8 cellular contexts compared by ENCODE assay signal in the genomic region with DNA sequence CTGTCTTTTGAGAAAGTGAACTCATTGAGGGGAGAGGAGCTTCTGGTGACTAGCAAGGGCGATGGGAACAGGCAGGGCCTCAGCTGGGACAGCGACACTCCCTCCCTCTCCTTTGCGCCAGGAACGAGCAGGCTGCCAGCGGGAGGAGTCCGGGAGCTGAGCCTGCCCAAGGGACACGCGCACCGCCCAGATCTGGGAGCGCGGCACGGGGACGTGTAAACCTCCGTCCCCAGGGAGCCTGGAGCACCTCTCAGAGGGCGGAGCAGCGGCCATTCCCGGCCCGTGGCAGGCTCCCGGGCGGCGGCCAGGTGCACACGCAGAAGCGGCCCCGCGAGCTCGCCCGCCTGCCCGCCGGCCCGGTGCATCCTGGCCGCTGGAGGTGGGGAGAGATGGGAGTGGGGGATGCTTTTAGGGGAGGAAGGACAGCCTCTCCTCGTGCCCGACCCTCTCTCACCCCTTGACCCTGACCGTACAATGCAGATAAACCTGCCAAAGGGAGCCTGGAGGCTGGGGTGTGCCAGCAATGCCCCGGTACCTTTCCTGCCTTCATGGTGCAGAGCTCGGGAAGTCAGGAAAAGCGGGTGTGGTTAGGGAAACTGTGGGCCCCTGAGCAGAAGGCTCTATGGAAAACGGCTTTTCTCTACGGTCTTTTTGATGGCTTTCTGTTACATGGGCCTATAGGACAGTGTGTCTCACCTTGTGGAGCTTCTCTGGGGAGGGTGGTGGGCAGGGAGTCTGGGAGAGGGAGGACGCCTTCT. TPM values are rescaled to one million over a fixed set of nuclear protein-coding genes. Genes with fewer than 3 reads are reported as not detected.
DNase-seq lines count a peak whose midpoint lies in the region; ATAC-seq lines count a peak whose summit lies in the region.

No MANE protein-coding gene starts in this region.

- H3K9ac ChIP-seq in ES-I3 (ENCODE audit: low read depth, low read length): peak overlapping the region; percentile 50; the same call in 1 of the 2 replicates

- H3K4me1 ChIP-seq in ES-I3 (ENCODE audit: insufficient read depth, low read length): peaks cover 4% of the 10 kb centered on the region

- DNase-seq in NCI-H82 (lab: John Stamatoyannopoulos, UW) (peak; percentile 81), Right ventricle myocardium inferior (ENCODE audit: missing footprints) (peak; percentile 88), pons (ENCODE audit: low spot score) (peak; percentile 52), CD1c-positive myeloid dendritic cell (ENCODE audit: extremely low spot score) (no peak), SIG-M5 treated with dmso at 0.1 percent for 504 hours (lab: John Stamatoyannopoulos, UW; ENCODE audit: unreplicated experiment) (no peak), A172 (ENCODE audit: low spot score) (no peak)

- no peaks in the 10 kb centered on the region for H3K9me3 ChIP-seq in ES-I3 (ENCODE audit: control insufficient read depth, insufficient read depth, low read length)

- ATAC-seq in Right ventricle myocardium inferior (peak; percentile 96), GM21381 (IDR thresholded peaks at IDR 0.05; ENCODE audit: unreplicated experiment) (no peak)

- H3K36me3 ChIP-seq in ES-I3 (ENCODE audit: insufficient read depth, low read length): no peaks in the 10 kb centered on the region

- intact Hi-C loops in Right ventricle myocardium inferior (cut with DNase I): no loop called here

RNA-seq across cellular contexts. Expression of a gene that starts 2.2 kb away (rescaled TPM):
- total RNA-seq in Right ventricle myocardium inferior: 24.6 TPM
- not detected in 2 replicates for total RNA-seq in A172 (2014; rRNA removed; shearing (Covaris generic))

Comparison
In these comparisons a context has a peak if more than half of its experiments do, and no peak if none do; other contexts are left out.
1. DNase-seq: peak in NCI-H82 (single experiment), Right ventricle myocardium inferior (single experiment) and pons (single experiment); none in CD1c-positive myeloid dendritic cell (single experiment), SIG-M5 treated with dmso at 0.1 percent for 504 hours (single experiment) and A172 (single experiment).
2. RNA of a gene that starts 2.2 kb away (total RNA-seq): 24.6 TPM in Right ventricle myocardium inferior (single experiment); not detected in A172; every median in the first group is over 10 times any median in the second.